ENCODE assay signal across 8 cellular contexts in the genomic region with DNA sequence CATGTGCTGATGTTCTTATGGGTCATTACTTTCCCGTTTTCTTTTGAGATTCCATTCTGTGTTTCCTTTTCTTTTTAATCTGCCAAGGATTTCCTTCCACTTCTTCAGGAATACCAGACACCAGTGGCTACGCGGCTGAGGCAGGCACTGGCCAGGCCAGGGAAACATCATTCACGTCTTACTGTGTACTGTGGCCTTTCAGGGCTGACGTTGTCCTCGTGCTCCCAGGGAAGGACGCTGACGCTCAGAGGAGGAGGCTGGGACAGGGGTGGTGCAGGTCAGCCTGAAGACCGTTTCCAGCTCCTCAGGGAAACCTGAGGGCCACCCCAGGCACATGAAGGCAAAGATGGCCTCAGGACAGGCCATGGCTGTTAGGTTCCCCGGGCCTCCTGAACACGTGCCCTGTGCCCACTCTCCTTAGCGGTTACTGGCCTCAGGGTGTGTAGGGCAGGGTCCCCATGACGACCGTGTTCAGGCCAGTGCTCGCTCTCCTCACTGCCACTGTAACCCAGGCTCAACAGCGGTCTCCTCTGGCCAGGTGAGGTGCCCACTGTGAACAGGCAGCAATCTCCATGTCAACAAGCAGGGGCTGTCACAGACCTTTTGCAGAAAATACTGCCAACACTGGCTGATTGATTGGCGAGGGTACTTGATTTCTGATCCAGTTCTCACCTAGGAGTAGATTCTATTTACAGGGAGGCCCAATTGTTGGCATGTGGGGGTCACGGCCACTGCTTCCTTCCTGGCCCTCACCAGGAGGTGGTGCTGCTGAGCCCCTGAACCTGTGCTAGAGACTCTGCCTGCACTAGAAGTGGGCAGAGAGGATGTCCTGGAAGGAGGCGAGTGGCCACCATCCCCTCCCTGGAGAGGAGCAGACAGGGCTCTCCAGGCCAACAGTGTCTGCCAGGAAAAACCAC.
DNase-seq lines count a peak whose midpoint lies in the region; ATAC-seq and TF ChIP-seq lines count a peak whose summit lies in the region.

No MANE protein-coding gene starts in this region.

- H3K4me3 Mint-ChIP-seq in naive thymus-derived CD4-positive, alpha-beta T cell = no peak overlapping the region

- DNase-seq in NCI-H1694 (lab: John Stamatoyannopoulos, UW) = peak; percentile 1
- no peak for DNase-seq in NCI-H1694 treated with DMSO at 0.1 percent for 48 hours (lab: John Stamatoyannopoulos, UW)
- DNase-seq in SJCRH30 = peak; percentile 49 to 63
- DNase-seq in coronary artery (ENCODE audit: low spot score) = no peak
- peak in 5 of 9 donors; percentile 10 to 39 (median 21) for DNase-seq in naive thymus-derived CD4-positive, alpha-beta T cell
- no peak for DNase-seq in DMS53 (lab: John Stamatoyannopoulos, UW)
- DNase-seq in NOMO-1 (lab: John Stamatoyannopoulos, UW; ENCODE audit: unreplicated experiment in 2 of 2) = no peak

- H3K9me3 Mint-ChIP-seq in naive thymus-derived CD4-positive, alpha-beta T cell = no peaks in the 10 kb centered on the region

- no peaks in the 10 kb centered on the region for H3K27me3 ChIP-seq in SJCRH30
- H3K27me3 ChIP-seq in naive thymus-derived CD4-positive, alpha-beta T cell (ENCODE audit: control insufficient read depth in 2 of 2, insufficient read depth in 2 of 2, low read length in 2 of 2) = no peaks in the 10 kb centered on the region

- H3K4me3 ChIP-seq in SJCRH30 = no peak overlapping the region
- no peak overlapping the region for H3K4me3 ChIP-seq in coronary artery
- H3K4me3 ChIP-seq in naive thymus-derived CD4-positive, alpha-beta T cell (ENCODE audit: low read length) = no peak overlapping the region

- no peaks in the 10 kb centered on the region for H3K27me3 Mint-ChIP-seq in naive thymus-derived CD4-positive, alpha-beta T cell

- CTCF ChIA-PET in naive thymus-derived CD4-positive, alpha-beta T cell (lab: Charles Lee) = interaction anchor here (1.1 kb wide), 1 partner anchor 241 kb away, joined by 5 read pairs; no protein-coding TSS in a partner anchor

- no peak overlapping the region for H3K27ac ChIP-seq in SJCRH30
- H3K27ac ChIP-seq in coronary artery = peak overlapping the region; percentile 4 to 56
- H3K27ac ChIP-seq in naive thymus-derived CD4-positive, alpha-beta T cell (ENCODE audit: low read depth, low read length) = no peak overlapping the region

- no peaks in the 10 kb centered on the region for H3K9me3 ChIP-seq in SJCRH30 (replicated peaks)
- no peaks in the 10 kb centered on the region for H3K9me3 ChIP-seq in naive thymus-derived CD4-positive, alpha-beta T cell (ENCODE audit: control insufficient read depth in 2 of 3, low read length in 3 of 3)

- H3K27ac Mint-ChIP-seq in naive thymus-derived CD4-positive, alpha-beta T cell = peak overlapping the region in 1 of 9 donors; percentile 40

- POLR2A ChIA-PET in naive thymus-derived CD4-positive, alpha-beta T cell (lab: Charles Lee) = no interaction called here

- H3K4me1 ChIP-seq in SJCRH30 = no peaks in the 10 kb centered on the region
- no peaks in the 10 kb centered on the region for H3K4me1 ChIP-seq in naive thymus-derived CD4-positive, alpha-beta T cell (ENCODE audit: control insufficient read depth in 2 of 2, insufficient read depth in 2 of 2, low read length in 2 of 2)

- intact Hi-C loops in naive thymus-derived CD4-positive, alpha-beta T cell (cut with micrococcal nuclease) = loop anchor here (1.0 kb wide), 1 partner anchor 241 kb away; no protein-coding TSS in a partner anchor

- no peaks in the 10 kb centered on the region for H3K36me3 ChIP-seq in SJCRH30
- H3K36me3 ChIP-seq in naive thymus-derived CD4-positive, alpha-beta T cell (ENCODE audit: control insufficient read depth in 2 of 3, insufficient read depth in 3 of 3, low read length in 3 of 3) = peaks cover 0 to 78% (median 0%) of the 10 kb centered on the region in 3 experiments

- H3K4me1 Mint-ChIP-seq in naive thymus-derived CD4-positive, alpha-beta T cell = peaks cover 0 to 3% (median 0%) of the 10 kb centered on the region in 7 donors

- ATAC-seq in naive thymus-derived CD4-positive, alpha-beta T cell = peak; percentile 57
- no peak for ATAC-seq in HG02642 (IDR thresholded peaks at IDR 0.05; ENCODE audit: poor library complexity, unreplicated experiment)

- H3K36me3 Mint-ChIP-seq in naive thymus-derived CD4-positive, alpha-beta T cell = peaks cover 12 to 75% (median 25%) of the 10 kb centered on the region in 5 donors

- peak; percentile 57 for TF ChIP-seq CTCF in coronary artery (IDR thresholded peaks at IDR 0.05)

Comparison
In these comparisons a context has a peak if more than half of its experiments do, and no peak if none do; other contexts are left out.
1. DNase-seq: peak in NCI-H1694 (single experiment), SJCRH30 (2 of 2) and naive thymus-derived CD4-positive, alpha-beta T cell (5 of 9); none in NCI-H1694 treated with DMSO at 0.1 percent for 48 hours (single experiment), coronary artery (single experiment), DMS53 (single experiment) and NOMO-1 (0 of 2).
2. H3K27ac ChIP-seq: peak in coronary artery (2 of 2); none in SJCRH30 (single experiment) and naive thymus-derived CD4-positive, alpha-beta T cell (single experiment).